Comparison of ENCODE assay signal across 1 cellular context in genomic region chr17:44862278-44862914, GRCh38.
TF ChIP-seq lines count a peak whose summit lies in the region.

No MANE protein-coding gene starts in this region.

TF ChIP-seq in endothelial cell of umbilical vein, 7 proteins besides CTCF, POLR2A, EP300 and RAD21:
- TF ChIP-seq, protein P1, sequence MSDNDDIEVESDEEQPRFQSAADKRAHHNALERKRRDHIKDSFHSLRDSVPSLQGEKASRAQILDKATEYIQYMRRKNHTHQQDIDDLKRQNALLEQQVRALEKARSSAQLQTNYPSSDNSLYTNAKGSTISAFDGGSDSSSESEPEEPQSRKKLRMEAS (IDR thresholded peaks at IDR 0.05; ENCODE audit: insufficient read depth, insufficient read length): no peak
- TF ChIP-seq GATA2 (IDR thresholded peaks at IDR 0.05; ENCODE audit: insufficient read depth, insufficient read length, low read depth, low read length): no peak
- no peak for TF ChIP-seq JUN (IDR thresholded peaks at IDR 0.05; ENCODE audit: borderline replicate concordance, insufficient read depth, insufficient read length, low read depth)
- TF ChIP-seq EZH2 (IDR thresholded peaks at IDR 0.05; ENCODE audit: borderline replicate concordance, low read depth, low read length, severe bottlenecking): no peak
- TF ChIP-seq FOS (IDR thresholded peaks at IDR 0.05; ENCODE audit: borderline replicate concordance, insufficient read depth, low read length): no peak
- TF ChIP-seq MYC (IDR thresholded peaks at IDR 0.05; ENCODE audit: low read depth, low read length): no peak
- no peak for TF ChIP-seq POLR2AphosphoS5 (IDR thresholded peaks at IDR 0.05; ENCODE audit: insufficient read depth, low read depth, low read length)
